ENCODE assay signal across 19 cellular contexts in the genomic region with DNA sequence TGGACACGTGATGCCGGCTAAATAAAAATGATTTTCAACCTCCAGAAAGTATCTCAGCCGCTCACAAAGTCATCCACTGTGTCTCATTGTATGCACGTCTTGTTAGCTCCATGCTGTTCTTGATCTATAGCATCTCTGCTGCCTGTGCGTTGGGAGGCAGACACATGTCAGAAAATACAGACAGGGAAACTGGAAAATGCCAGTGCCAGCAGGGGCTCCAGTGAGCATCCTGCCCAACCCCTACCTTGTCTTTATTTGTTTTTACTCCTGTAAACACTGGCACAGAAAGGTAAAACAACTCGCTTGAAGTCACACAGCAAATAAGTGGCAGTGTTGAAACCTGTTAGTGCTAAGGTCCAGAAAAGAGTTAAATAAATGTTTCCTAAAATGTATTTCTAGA.
"Had no signal": no experiment of that assay in that cellular context is flagged by ENCODE, and none has a peak within 500 bp of the region (broad histone marks: within the 10 kb centered on the region; RNA-seq: fewer than 3 reads in every experiment).

No MANE protein-coding gene starts in this region.

- H3K27ac ChIP-seq: colonic mucosa, heart left ventricle, ovary, spleen, testis, tibial nerve, upper lobe of right lung, vagina had no signal

- H3K4me1 Mint-ChIP-seq: naive thymus-derived CD4-positive, alpha-beta T cell; stimulated activated naive B cell treated with anti-CD40 and anti-IgM and Interleukin-4, amounts not matched to agents 10 μg/mL and 1 μg/mL and 100 μg/mL, for 72 hours; stimulated activated naive CD8-positive, alpha-beta T cell treated with anti-CD3 and anti-CD28 coated beads, Interleukin-15, amount 100 ng/mL, for 72 hours had no signal

- H3K36me3 ChIP-seq: colonic mucosa, heart left ventricle, ovary, spleen, tibial nerve, upper lobe of right lung, vagina had no signal

- DNase-seq: colonic mucosa; effector CD4-positive, alpha-beta T cell; foreskin melanocyte; heart left ventricle; hippocampal formation; kidney glomerular epithelial cell; naive thymus-derived CD4-positive, alpha-beta T cell; ovary; right cardiac atrium; spleen; stimulated activated CD4-positive, alpha-beta T cell treated with anti-CD3 and anti-CD28 coated beads, Interleukin-15, amount 100 ng/mL, for 24 hours; stimulated activated CD4-positive, alpha-beta T cell treated with anti-CD3 and anti-CD28 coated beads, Interleukin-2, amount 100 ng/mL, for 24 hours; stimulated activated CD4-positive, alpha-beta T cell treated with anti-CD3 and anti-CD28 coated beads, Interleukin-4, amount 100 ng/mL, for 4 hours; stimulated activated naive B cell treated with anti-CD40 and anti-IgM and Interleukin-4, amounts not matched to agents 10 μg/mL and 1 μg/mL and 100 μg/mL, for 72 hours; stimulated activated naive CD8-positive, alpha-beta T cell treated with anti-CD3 and anti-CD28 coated beads, Interleukin-15, amount 100 ng/mL, for 72 hours; testis; upper lobe of right lung had no signal

- H3K27me3 ChIP-seq: colonic mucosa, ovary, testis, tibial nerve, upper lobe of right lung, vagina had no signal

- H3K27me3 Mint-ChIP-seq: stimulated activated naive B cell treated with anti-CD40 and anti-IgM and Interleukin-4, amounts not matched to agents 10 μg/mL and 1 μg/mL and 100 μg/mL, for 72 hours had no signal

- ATAC-seq: heart left ventricle; naive thymus-derived CD4-positive, alpha-beta T cell; right cardiac atrium; stimulated activated naive B cell treated with anti-CD40 and anti-IgM and Interleukin-4, amounts not matched to agents 10 μg/mL and 1 μg/mL and 100 μg/mL, for 72 hours; stimulated activated naive CD8-positive, alpha-beta T cell treated with anti-CD3 and anti-CD28 coated beads, Interleukin-15, amount 100 ng/mL, for 72 hours; upper lobe of right lung had no signal

- H3K27ac Mint-ChIP-seq: naive thymus-derived CD4-positive, alpha-beta T cell; stimulated activated naive B cell treated with anti-CD40 and anti-IgM and Interleukin-4, amounts not matched to agents 10 μg/mL and 1 μg/mL and 100 μg/mL, for 72 hours; stimulated activated naive CD8-positive, alpha-beta T cell treated with anti-CD3 and anti-CD28 coated beads, Interleukin-15, amount 100 ng/mL, for 72 hours had no signal

- H3K4me3 Mint-ChIP-seq: naive thymus-derived CD4-positive, alpha-beta T cell; stimulated activated naive B cell treated with anti-CD40 and anti-IgM and Interleukin-4, amounts not matched to agents 10 μg/mL and 1 μg/mL and 100 μg/mL, for 72 hours; stimulated activated naive CD8-positive, alpha-beta T cell treated with anti-CD3 and anti-CD28 coated beads, Interleukin-15, amount 100 ng/mL, for 72 hours had no signal

- H3K36me3 Mint-ChIP-seq: naive thymus-derived CD4-positive, alpha-beta T cell; stimulated activated naive B cell treated with anti-CD40 and anti-IgM and Interleukin-4, amounts not matched to agents 10 μg/mL and 1 μg/mL and 100 μg/mL, for 72 hours had no signal

- H3K9me3 Mint-ChIP-seq: stimulated activated naive CD8-positive, alpha-beta T cell treated with anti-CD3 and anti-CD28 coated beads, Interleukin-15, amount 100 ng/mL, for 72 hours had no signal

- H3K4me3 ChIP-seq: colonic mucosa, heart left ventricle, ovary, spleen, testis, tibial nerve, upper lobe of right lung, vagina had no signal
